Comparison of ENCODE assay signal across 8 cellular contexts in the genomic region with DNA sequence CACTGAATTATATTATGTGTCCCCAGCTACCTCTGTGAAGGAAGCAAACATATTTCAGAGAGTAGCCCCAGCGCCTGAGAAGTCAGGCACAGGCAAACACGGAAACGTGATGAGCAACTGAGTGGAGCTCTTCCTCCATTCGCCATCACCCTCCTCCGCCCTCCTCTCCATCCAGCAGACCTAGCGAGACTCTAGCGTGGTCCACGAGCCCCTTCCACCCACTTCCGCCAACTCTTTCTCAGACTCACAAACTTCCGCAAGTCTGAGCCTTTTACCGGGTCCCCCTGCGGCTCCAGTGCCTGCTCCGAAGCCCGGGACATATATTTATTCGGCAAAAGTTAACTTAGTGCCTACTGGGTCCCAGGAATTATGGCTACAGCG. TPM values are rescaled to one million over a fixed set of nuclear protein-coding genes. Genes with fewer than 3 reads are reported as not detected.
DNase-seq lines count a peak whose midpoint lies in the region; ATAC-seq and TF ChIP-seq lines count a peak whose summit lies in the region.

No MANE protein-coding gene starts in this region.

- H3K27ac Mint-ChIP-seq in neural crest cell (ENCODE audit: unreplicated experiment) = peak overlapping the region; percentile 100

- H3K27me3 Mint-ChIP-seq in neural crest cell (ENCODE audit: low read depth) = peaks cover 4% of the 10 kb centered on the region

- H3K9me2 ChIP-seq in OCI-LY1 (ENCODE audit: low read depth, low read length) = no peaks in the 10 kb centered on the region

- H2AFZ ChIP-seq in OCI-LY1 (ENCODE audit: low read length) = no peak overlapping the region
- no peak overlapping the region for H2AFZ ChIP-seq in fibroblast of lung (ENCODE audit: low read length)

- peak overlapping the region; percentile 87 for H3K4me2 ChIP-seq in OCI-LY1 (ENCODE audit: low read length)
- H3K4me2 ChIP-seq in fibroblast of lung (ENCODE audit: extremely low read depth, insufficient read depth, low read length) = no peak overlapping the region

- TF ChIP-seq CTCF in A673 (conservative IDR thresholded peaks at IDR 0.05; ENCODE audit: low read depth, low read length) (no peak), OCI-LY1 (IDR thresholded peaks at IDR 0.05; ENCODE audit: low read length) (no peak), fibroblast of lung (conservative IDR thresholded peaks at IDR 0.05 in 1 of 2, IDR thresholded peaks at IDR 0.05 in 1 of 2; ENCODE audit: low read depth in 1 of 2, low read length in 2 of 2) (no peak), neural crest cell (conservative IDR thresholded peaks at IDR 0.05) (no peak)

- peak overlapping the region; percentile 95 for H3K27ac ChIP-seq in A673 (ENCODE audit: low read depth, low read length, poor library complexity, severe bottlenecking)
- peak overlapping the region; percentile 88 for H3K27ac ChIP-seq in OCI-LY1 (ENCODE audit: low read depth, low read length, poor library complexity, severe bottlenecking)
- peak overlapping the region; percentile 93 for H3K27ac ChIP-seq in fibroblast of lung (ENCODE audit: insufficient read depth, low read length)
- H3K27ac ChIP-seq in stomach smooth muscle (ENCODE audit: low read length) = peak overlapping the region; percentile 94

- H3K9me3 Mint-ChIP-seq in neural crest cell = peaks cover 3% of the 10 kb centered on the region

- DNase-seq in A673 (ENCODE audit: low spot score) (peak; percentile 55), fibroblast of lung (ENCODE audit: low read depth in 2 of 2) (peak; percentile 46 to 68), neural crest cell (ENCODE audit: low read depth, low spot score) (peak; percentile 36)
- peak; percentile 72 to 75 for DNase-seq in activated T-cell treated with anti-CD3 and anti-CD28 coated beads, Interleukin-2, amount 50 U/mL, for 48 hours

- POLR2A ChIA-PET in A673 (lab: Charles Lee; ENCODE audit: low non-redundant PET) = no interaction called here

- H3K4me3 ChIP-seq in A673 (ENCODE audit: low read depth, low read length, poor library complexity, severe bottlenecking) (peak overlapping the region; percentile 72), OCI-LY1 (ENCODE audit: low read depth, low read length, poor library complexity, severe bottlenecking) (peak overlapping the region; percentile 99), fibroblast of lung (replicated peaks in 1 of 4; ENCODE audit: control extremely low read depth in 1 of 4, insufficient read depth in 1 of 4, low read depth in 3 of 4, low read length in 4 of 4) (peak overlapping the region; percentile 80 to 96 (median 89)), stomach smooth muscle (ENCODE audit: low read length in 2 of 2) (peak overlapping the region; percentile 91 to 93)

- H4K20me1 ChIP-seq in OCI-LY1 (ENCODE audit: insufficient read depth, low read length) = peaks cover 7% of the 10 kb centered on the region; the same call in 1 of the 2 replicates
- peaks cover 2% of the 10 kb centered on the region for H4K20me1 ChIP-seq in fibroblast of lung (ENCODE audit: control insufficient read depth, extremely low read depth, insufficient read depth, low read length)

- intact Hi-C loops in A673 (cut with micrococcal nuclease; ENCODE audit: unreplicated experiment) = loop anchor here (2.0 kb wide), 1 partner anchor 183 kb away; the partner anchor contains the start of gene NOP56

- peak overlapping the region; percentile 100 for H3K4me3 Mint-ChIP-seq in neural crest cell

- H3K4me1 Mint-ChIP-seq in neural crest cell = peaks cover 51% of the 10 kb centered on the region

- H3K27me3 ChIP-seq in A673 (replicated peaks; ENCODE audit: insufficient read depth, low read depth, low read length, poor library complexity) (no peaks in the 10 kb centered on the region), OCI-LY1 (ENCODE audit: insufficient read depth, low read length) (no peaks in the 10 kb centered on the region), fibroblast of lung (ENCODE audit: control insufficient read depth, insufficient read depth, low read length) (no peaks in the 10 kb centered on the region), stomach smooth muscle (ENCODE audit: control insufficient read depth in 1 of 2, insufficient read depth in 2 of 2, low read length in 2 of 2) (no peaks in the 10 kb centered on the region)

- peaks cover 33% of the 10 kb centered on the region for H3K36me3 Mint-ChIP-seq in neural crest cell (ENCODE audit: low read depth)

- ATAC-seq in GM18519 (IDR thresholded peaks at IDR 0.05; ENCODE audit: low FRiP score, unreplicated experiment) (peak; percentile 15), HG03439 (IDR thresholded peaks at IDR 0.05; ENCODE audit: unreplicated experiment) (peak; percentile 30)

- no peaks in the 10 kb centered on the region for H3K9me3 ChIP-seq in A673 (ENCODE audit: low read depth, low read length, poor library complexity, severe bottlenecking)
- no peaks in the 10 kb centered on the region for H3K9me3 ChIP-seq in OCI-LY1 (ENCODE audit: low read length)
- H3K9me3 ChIP-seq in fibroblast of lung (ENCODE audit: control insufficient read depth, insufficient read depth, low read depth, low read length) = no peaks in the 10 kb centered on the region
- H3K9me3 ChIP-seq in stomach smooth muscle (ENCODE audit: control insufficient read depth in 2 of 2, low read length in 2 of 2) = no peaks in the 10 kb centered on the region

- H3K36me3 ChIP-seq in A673 (ENCODE audit: insufficient read depth, low read length, poor library complexity, severe bottlenecking) (peaks cover 35% of the 10 kb centered on the region), OCI-LY1 (ENCODE audit: insufficient read depth, low read length) (peaks cover 49% of the 10 kb centered on the region), fibroblast of lung (ENCODE audit: control insufficient read depth, insufficient read depth, low read length) (peaks cover 7% of the 10 kb centered on the region), stomach smooth muscle (ENCODE audit: control insufficient read depth in 2 of 2, insufficient read depth in 2 of 2, low read length in 2 of 2) (peaks cover 21% of the 10 kb centered on the region in 2 donors)

- BruUV-seq in A673 (replicated peaks; lab: Mats Ljungman, UMichigan) = no TSS peak

- H3K9ac ChIP-seq in OCI-LY1 (ENCODE audit: low read length) (peak overlapping the region; percentile 95), fibroblast of lung (ENCODE audit: insufficient read depth, low read length) (peak overlapping the region; percentile 89), stomach smooth muscle (ENCODE audit: low read length in 2 of 2) (peak overlapping the region; percentile 93 to 95)

- peaks cover 10% of the 10 kb centered on the region for H3K4me1 ChIP-seq in A673 (ENCODE audit: insufficient read depth, low read length, poor library complexity, severe bottlenecking)
- peaks cover 24% of the 10 kb centered on the region for H3K4me1 ChIP-seq in OCI-LY1 (ENCODE audit: insufficient read depth, low read length, severe bottlenecking)
- H3K4me1 ChIP-seq in fibroblast of lung (ENCODE audit: control insufficient read depth, extremely low read depth, insufficient read depth, low read length) = peaks cover 9% of the 10 kb centered on the region
- H3K4me1 ChIP-seq in stomach smooth muscle (ENCODE audit: control insufficient read depth, insufficient read depth, low read length) = peaks cover 18% of the 10 kb centered on the region

- CTCF ChIA-PET in A673 (lab: Charles Lee) = interaction anchor here (0.5 kb wide), 1 partner anchor 749 kb away, joined by 13 read pairs; no protein-coding TSS in a partner anchor

- H3F3A ChIP-seq in OCI-LY1 (ENCODE audit: insufficient read depth, low read length) = no peaks in the 10 kb centered on the region

- H3K79me2 ChIP-seq in OCI-LY1 (ENCODE audit: insufficient read depth, low read length) = peaks cover 32% of the 10 kb centered on the region
- peaks cover 51% of the 10 kb centered on the region for H3K79me2 ChIP-seq in fibroblast of lung (ENCODE audit: control insufficient read depth, insufficient read depth, low read length)

RNA-seq across cellular contexts. Expression of gene SNRPB, which starts 0.5 kb away (rescaled TPM):
- total RNA-seq in A673 (2021) = 493 and 522 TPM in 2 replicates
- total RNA-seq in fibroblast of lung = 78.9 and 82.7 TPM in 2 replicates
- 104 and 159 TPM in 2 replicates for polyA plus RNA-seq in fibroblast of lung
- 108 and 175 TPM in 2 replicates for polyA plus RNA-seq in fibroblast of lung (2012)
- polyA minus RNA-seq in fibroblast of lung (ENCODE audit: low replicate concordance) = 41.7 and 57.6 TPM in 2 replicates
- 385 and 391 TPM in 2 replicates for total RNA-seq in neural crest cell

RNA-seq across cellular contexts. Expression of gene ZNF343, which starts 38.7 kb away (rescaled TPM):
- total RNA-seq in A673 (2021) (13.8 and 16.2 TPM in 2 replicates), fibroblast of lung (13.1 and 15.0 TPM in 2 replicates), neural crest cell (9.1 and 12.8 TPM in 2 replicates)
- polyA plus RNA-seq in fibroblast of lung = 7.8 and 11.2 TPM in 2 replicates
- 6.0 and 8.7 TPM in 2 replicates for polyA plus RNA-seq in fibroblast of lung (2012)
- 5.9 and 12.8 TPM in 2 replicates for polyA minus RNA-seq in fibroblast of lung (ENCODE audit: low replicate concordance)

Comparison
In these comparisons a context has a peak if more than half of its experiments do, and no peak if none do; other contexts are left out.
1. Peak in every context shown above with its lines: DNase-seq, ATAC-seq, H3K4me3 ChIP-seq and H3K27ac ChIP-seq.